In the genomic region with DNA sequence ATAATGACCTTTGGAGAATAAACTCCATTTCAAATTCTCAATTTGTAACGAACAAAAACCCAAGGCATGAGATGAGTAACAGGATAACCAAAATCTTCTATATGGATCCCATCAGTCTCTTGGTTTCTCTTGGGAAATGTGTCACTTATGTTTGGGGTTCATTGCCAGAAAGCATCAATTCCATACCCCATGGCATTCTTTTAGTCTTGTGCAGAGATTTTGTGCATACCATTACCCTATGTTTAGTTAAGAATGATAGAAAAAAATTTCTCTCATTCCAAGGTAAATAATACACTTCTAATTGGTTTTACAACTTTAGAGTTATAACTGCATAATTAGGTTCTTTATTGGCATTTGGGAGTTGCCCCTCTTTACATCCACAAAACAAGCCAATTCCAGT, we compare ENCODE assay signal across 16 cellular contexts.
DNase-seq lines count a peak whose midpoint lies in the region; ATAC-seq and TF ChIP-seq lines count a peak whose summit lies in the region.
"Had no signal": no experiment of that assay in that cellular context is flagged by ENCODE, and none has a peak within 500 bp of the region (broad histone marks: within the 10 kb centered on the region; RNA-seq: fewer than 3 reads in every experiment).

No MANE protein-coding gene starts in this region.

- no peak overlapping the region for H2BK15ac ChIP-seq in IMR-90 (ENCODE audit: low read depth, low read length)

- no peak overlapping the region for H3K4me3 ChIP-seq in AG04449 (ENCODE audit: low read depth, low read length)
- no peak overlapping the region for H3K4me3 ChIP-seq in IMR-90 (ENCODE audit: insufficient read depth, low read depth, low read length)
- peak overlapping the region; percentile 9 for H3K4me3 ChIP-seq in neural cell (ENCODE audit: low read length)
- H3K4me3 ChIP-seq: BLaER1 treated with 17β-estradiol and CSF1 and Interleukin-3, amounts not matched to agents 10 nM and 100 nM had no signal

- no peak overlapping the region for H2BK20ac ChIP-seq in IMR-90 (ENCODE audit: low read depth, low read length)

- H3K36me3 ChIP-seq in IMR-90 (ENCODE audit: control insufficient read depth, insufficient read depth, low read length) = no peaks in the 10 kb centered on the region
- H3K36me3 ChIP-seq in neural cell (ENCODE audit: insufficient read depth, low read length) = no peaks in the 10 kb centered on the region
- H3K36me3 ChIP-seq: BE2C; BLaER1 treated with 17β-estradiol and CSF1 and Interleukin-3, amounts not matched to agents 10 nM and 100 nM had no signal

- no peak overlapping the region for H3K9ac ChIP-seq in IMR-90 (ENCODE audit: low read depth, low read length)
- H3K9ac ChIP-seq in neural cell (ENCODE audit: low read length) = no peak overlapping the region
- H3K9ac ChIP-seq: BLaER1 treated with 17β-estradiol and CSF1 and Interleukin-3, amounts not matched to agents 10 nM and 100 nM had no signal

- no peaks in the 10 kb centered on the region for H3K4me1 ChIP-seq in IMR-90 (ENCODE audit: control insufficient read depth, insufficient read depth, low read length)
- H3K4me1 ChIP-seq: BE2C; BLaER1 treated with 17β-estradiol and CSF1 and Interleukin-3, amounts not matched to agents 10 nM and 100 nM had no signal

- TF ChIP-seq POLR2A in IMR-90 (IDR thresholded peaks at IDR 0.05; ENCODE audit: low read depth, low read length) = no peak

- TF ChIP-seq RAD21 in IMR-90 (IDR thresholded peaks at IDR 0.05; ENCODE audit: low read length) (no peak), neural cell (conservative IDR thresholded peaks at IDR 0.05) (no peak)

- H2AFZ ChIP-seq in IMR-90 (replicated peaks; ENCODE audit: low read length, poor library complexity) = no peak overlapping the region
- H2AFZ ChIP-seq in neural cell (ENCODE audit: low read depth, low read length) = no peak overlapping the region

- WGBS in IMR-90 (ENCODE audit: extremely low coverage in 2 of 2, insufficient read length in 1 of 2), 2 experiments = no CpG with 5 or more reads among the region's 1 CpG

- no peak for TF ChIP-seq EP300 in neural cell (conservative IDR thresholded peaks at IDR 0.05; ENCODE audit: poor library complexity, severe bottlenecking)

- H3K4me2 ChIP-seq in IMR-90 (ENCODE audit: low read depth, low read length) = no peak overlapping the region
- H3K4me2 ChIP-seq in neural cell (ENCODE audit: low read length) = peak overlapping the region; percentile 2
- H3K4me2 ChIP-seq: BLaER1 treated with 17β-estradiol and CSF1 and Interleukin-3, amounts not matched to agents 10 nM and 100 nM had no signal

- H3F3A ChIP-seq in neural cell (ENCODE audit: insufficient read depth, low read length, poor library complexity, severe bottlenecking) = no peaks in the 10 kb centered on the region

- H3K56ac ChIP-seq in IMR-90 (ENCODE audit: extremely low read depth, insufficient read depth, low read length) = no peak overlapping the region

- H3K79me1 ChIP-seq in IMR-90 (ENCODE audit: low read depth in 1 of 2, low read length in 2 of 2) = no peaks in the 10 kb centered on the region

- no peak overlapping the region for H3K14ac ChIP-seq in IMR-90 (replicated peaks; ENCODE audit: low read depth, low read length)

- no peak overlapping the region for H2AK9ac ChIP-seq in IMR-90 (replicated peaks; ENCODE audit: low read depth, low read length, poor library complexity)

- ATAC-seq in IMR-90 (ENCODE audit: low read depth) (peak; percentile 57), HG02884 (IDR thresholded peaks at IDR 0.05; ENCODE audit: unreplicated experiment) (no peak)

- no peak overlapping the region for H2AK5ac ChIP-seq in IMR-90 (ENCODE audit: low read depth, low read length)

- TF ChIP-seq CTCF in AG04449 (IDR thresholded peaks at IDR 0.05; ENCODE audit: insufficient read depth, low read length, missing control alignments) = no peak
- no peak for TF ChIP-seq CTCF in IMR-90 (conservative IDR thresholded peaks at IDR 0.05; ENCODE audit: low read depth, low read length)
- no peak for TF ChIP-seq CTCF in neural cell (IDR thresholded peaks at IDR 0.05; ENCODE audit: poor library complexity, severe bottlenecking)

- in situ Hi-C loops in IMR-90 (cut with MboI; ENCODE audit: low sequenced_read_pairs) = no loop called here

- no TSS peak for BruUV-seq in IMR-90 (replicated peaks; lab: Mats Ljungman, UMichigan)

- H2BK120ac ChIP-seq in IMR-90 (ENCODE audit: low read depth, low read length) = no peak overlapping the region

- H2BK5ac ChIP-seq in IMR-90 (ENCODE audit: low read depth, low read length, poor library complexity, severe bottlenecking) = no peak overlapping the region

- no peak overlapping the region for H3K23ac ChIP-seq in IMR-90 (ENCODE audit: low read depth, low read length)

- H3K9me2 ChIP-seq in neural cell (ENCODE audit: insufficient read depth, low read length) = no peaks in the 10 kb centered on the region

- DNase-seq in AG04449 (ENCODE audit: low read depth, low spot score) (peak; percentile 31), IMR-90 (peak; percentile 16), NCI-H2196 treated with DMSO at 0.1 percent for 48 hours (lab: John Stamatoyannopoulos, UW; ENCODE audit: unreplicated experiment) (no peak), H4 (ENCODE audit: low spot score) (no peak)
- DNase-seq: AML-193; BE2C; CD4-positive, alpha-beta T cell; CD8-positive, alpha-beta memory T cell; DMS 273 treated with DMSO at 0.1 percent for 48 hours; GOT3; H7; HCEC 1CT had no signal

- intact Hi-C loops in IMR-90 (cut with micrococcal nuclease) = no loop called here

- no peaks in the 10 kb centered on the region for H4K20me1 ChIP-seq in IMR-90 (ENCODE audit: insufficient read depth, low read length)
- no peaks in the 10 kb centered on the region for H4K20me1 ChIP-seq in neural cell (ENCODE audit: insufficient read depth)
- H4K20me1 ChIP-seq: BLaER1 treated with 17β-estradiol and CSF1 and Interleukin-3, amounts not matched to agents 10 nM and 100 nM had no signal

- no peak overlapping the region for H4K8ac ChIP-seq in IMR-90 (ENCODE audit: low read depth in 2 of 2, low read length in 2 of 2)

- H3K27ac ChIP-seq in IMR-90 (ENCODE audit: insufficient read depth, low read length) (no peak overlapping the region), neural cell (ENCODE audit: low read length) (peak overlapping the region; percentile 52)
- H3K27ac ChIP-seq: 22Rv1; BLaER1 treated with 17β-estradiol and CSF1 and Interleukin-3, amounts not matched to agents 10 nM and 100 nM had no signal

- dilution Hi-C loops in IMR-90 (cut with HindIII; ENCODE audit: low sequenced_read_pairs, unreplicated experiment) = no loop called here

- H3K27me3 ChIP-seq in IMR-90 (ENCODE audit: control insufficient read depth, insufficient read depth, low read length) (no peaks in the 10 kb centered on the region), neural cell (ENCODE audit: insufficient read depth, low read depth, low read length) (no peaks in the 10 kb centered on the region)
- H3K27me3 ChIP-seq: BE2C; BLaER1 treated with 17β-estradiol and CSF1 and Interleukin-3, amounts not matched to agents 10 nM and 100 nM had no signal

- H3K9me3 ChIP-seq in IMR-90 (ENCODE audit: control insufficient read depth, insufficient read depth, low read length) = no peaks in the 10 kb centered on the region
- H3K9me3 ChIP-seq in neural cell (ENCODE audit: low read length) = no peaks in the 10 kb centered on the region
- H3K9me3 ChIP-seq: BE2C; BLaER1 treated with 17β-estradiol and CSF1 and Interleukin-3, amounts not matched to agents 10 nM and 100 nM had no signal

- H3K4ac ChIP-seq in IMR-90 (ENCODE audit: low read depth, low read length) = no peak overlapping the region

- no peaks in the 10 kb centered on the region for H3K9me1 ChIP-seq in IMR-90 (ENCODE audit: insufficient read depth, low read length)

- POLR2A ChIA-PET in AG04449 (lab: Yijun Ruan, JAX) = no interaction called here
- POLR2A ChIA-PET in IMR-90 (lab: Charles Lee; ENCODE audit: unreplicated experiment) = no interaction called here

- H3K18ac ChIP-seq in IMR-90 (ENCODE audit: low read depth, low read length) = no peak overlapping the region

- H4K91ac ChIP-seq in IMR-90 (ENCODE audit: insufficient read depth, low read depth, low read length) = no peak overlapping the region

- no peak overlapping the region for H4K5ac ChIP-seq in IMR-90 (ENCODE audit: low read depth, low read length)

- CTCF ChIA-PET in AG04449 (lab: Yijun Ruan, JAX) (no interaction called here), IMR-90 (lab: Yijun Ruan, JAX) (interaction anchor here (0.7 kb wide), 1 partner anchor 79 kb away, joined by 3 read pairs; no protein-coding TSS in a partner anchor)

- H3K79me2 ChIP-seq in neural cell (replicated peaks; ENCODE audit: insufficient read depth, low read length) = no peaks in the 10 kb centered on the region

TF ChIP-seq in IMR-90, 13 proteins besides CTCF, POLR2A, EP300 and RAD21 (continues in another document):
- TF ChIP-seq MAFK (IDR thresholded peaks at IDR 0.05; ENCODE audit: low read depth, low read length) (no peak), MAZ (IDR thresholded peaks at IDR 0.05; ENCODE audit: borderline replicate concordance, low read depth, low read length) (no peak), CEBPB (IDR thresholded peaks at IDR 0.05; ENCODE audit: low read depth, low read length) (no peak), FOS (IDR thresholded peaks at IDR 0.05; ENCODE audit: low read depth, low read length) (no peak), SMC3 (IDR thresholded peaks at IDR 0.05; ENCODE audit: low read depth, low read length) (no peak)
- TF ChIP-seq, protein P1, sequence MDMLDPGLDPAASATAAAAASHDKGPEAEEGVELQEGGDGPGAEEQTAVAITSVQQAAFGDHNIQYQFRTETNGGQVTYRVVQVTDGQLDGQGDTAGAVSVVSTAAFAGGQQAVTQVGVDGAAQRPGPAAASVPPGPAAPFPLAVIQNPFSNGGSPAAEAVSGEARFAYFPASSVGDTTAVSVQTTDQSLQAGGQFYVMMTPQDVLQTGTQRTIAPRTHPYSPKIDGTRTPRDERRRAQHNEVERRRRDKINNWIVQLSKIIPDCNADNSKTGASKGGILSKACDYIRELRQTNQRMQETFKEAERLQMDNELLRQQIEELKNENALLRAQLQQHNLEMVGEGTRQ (IDR thresholded peaks at IDR 0.05; ENCODE audit: low read depth, low read length) = no peak

TF ChIP-seq in neural cell, 6 proteins besides CTCF, POLR2A, EP300 and RAD21 (continues in another document):
- TF ChIP-seq SMC3 (conservative IDR thresholded peaks at IDR 0.05; ENCODE audit: poor library complexity) = no peak

Comparison
In these comparisons a context has a peak if more than half of its experiments do, and no peak if none do; other contexts are left out.
1. DNase-seq: peak in AG04449 (single experiment) and IMR-90 (single experiment); none in NCI-H2196 treated with DMSO at 0.1 percent for 48 hours (single experiment) and H4 (single experiment).